ENCODE assay signal across 14 cellular contexts in genomic region chr18:21831413-21831831, GRCh38.
DNase-seq lines count a peak whose midpoint lies in the region; ATAC-seq and TF ChIP-seq lines count a peak whose summit lies in the region.
"Had no signal": no experiment of that assay in that cellular context is flagged by ENCODE, and none has a peak within 500 bp of the region (broad histone marks: within the 10 kb centered on the region; RNA-seq: fewer than 3 reads in every experiment).

No MANE protein-coding gene starts in this region.

- peak overlapping the region in 42 of 59 donors; percentile 1 to 50 (median 25) for H3K4me3 ChIP-seq in dorsolateral prefrontal cortex
- peak overlapping the region; percentile 68 for H3K4me3 ChIP-seq in psoas muscle
- H3K4me3 ChIP-seq: A549 had no signal

- peak overlapping the region in 53 of 59 donors; percentile 8 to 90 (median 71) for H3K27ac ChIP-seq in dorsolateral prefrontal cortex
- peak overlapping the region; percentile 86 for H3K27ac ChIP-seq in psoas muscle
- H3K27ac ChIP-seq: A549 had no signal

- intact Hi-C loops in dorsolateral prefrontal cortex (cut with DNase I) = no loop called here
- intact Hi-C loops in psoas muscle (cut with DNase I) = no loop called here

- no peaks in the 10 kb centered on the region for H3K27me3 ChIP-seq in dorsolateral prefrontal cortex
- no peaks in the 10 kb centered on the region for H3K27me3 ChIP-seq in psoas muscle (ENCODE audit: insufficient read depth in 3 of 3, low read length in 2 of 3)

- peaks cover 2% of the 10 kb centered on the region for H3K36me3 Mint-ChIP-seq in T-helper 2 cell treated with Interferon-gamma antibody and Interleukin-4, amounts not matched to agents 5 μg/mL and 100 μg/mL, for 36 hours (ENCODE audit: low read depth)
- H3K36me3 Mint-ChIP-seq: natural killer cell treated with Interleukin-12 subunit alpha and Interleukin-12 subunit beta and Interleukin-15 and Interleukin-18, amount 100 ng/mL, for 72 hours had no signal

- H3K36me3 ChIP-seq in psoas muscle (ENCODE audit: insufficient read depth in 1 of 2, low read depth in 1 of 2) = peaks cover 0 to 16% of the 10 kb centered on the region in 2 donors

- TF ChIP-seq CTCF in dorsolateral prefrontal cortex (IDR thresholded peaks at IDR 0.05 in 54 of 56, conservative IDR thresholded peaks at IDR 0.05 in 2 of 56; ENCODE audit: low read depth in 1 of 56, partially characterized antibody in 56 of 56) (peak in 1 of 56 donors; percentile 4), psoas muscle (IDR thresholded peaks at IDR 0.05) (no peak)

- H3K4me3 Mint-ChIP-seq in T-helper 2 cell treated with Interferon-gamma antibody and Interleukin-4, amounts not matched to agents 5 μg/mL and 100 μg/mL, for 36 hours = no peak overlapping the region
- H3K4me3 Mint-ChIP-seq: activated naive CD8-positive, alpha-beta T cell treated with anti-CD3 and anti-CD28 coated beads, Interleukin-2, amount 50 U/mL, for 24 hours; natural killer cell treated with Interleukin-12 subunit alpha and Interleukin-12 subunit beta and Interleukin-15 and Interleukin-18, amount 100 ng/mL, for 72 hours had no signal

- H3K9me3 Mint-ChIP-seq in T-helper 2 cell treated with Interferon-gamma antibody and Interleukin-4, amounts not matched to agents 5 μg/mL and 100 μg/mL, for 36 hours = no peaks in the 10 kb centered on the region
- H3K9me3 Mint-ChIP-seq: activated naive CD8-positive, alpha-beta T cell treated with anti-CD3 and anti-CD28 coated beads, Interleukin-2, amount 50 U/mL, for 24 hours; natural killer cell treated with Interleukin-12 subunit alpha and Interleukin-12 subunit beta and Interleukin-15 and Interleukin-18, amount 100 ng/mL, for 72 hours had no signal

- no peaks in the 10 kb centered on the region for H3K27me3 Mint-ChIP-seq in T-helper 2 cell treated with Interferon-gamma antibody and Interleukin-4, amounts not matched to agents 5 μg/mL and 100 μg/mL, for 36 hours (ENCODE audit: low read depth)
- H3K27me3 Mint-ChIP-seq: activated naive CD8-positive, alpha-beta T cell treated with anti-CD3 and anti-CD28 coated beads, Interleukin-2, amount 50 U/mL, for 24 hours; natural killer cell treated with Interleukin-12 subunit alpha and Interleukin-12 subunit beta and Interleukin-15 and Interleukin-18, amount 100 ng/mL, for 72 hours had no signal

- no peaks in the 10 kb centered on the region for H3K4me1 Mint-ChIP-seq in T-helper 2 cell treated with Interferon-gamma antibody and Interleukin-4, amounts not matched to agents 5 μg/mL and 100 μg/mL, for 36 hours (ENCODE audit: low read depth)
- H3K4me1 Mint-ChIP-seq: activated naive CD8-positive, alpha-beta T cell treated with anti-CD3 and anti-CD28 coated beads, Interleukin-2, amount 50 U/mL, for 24 hours had no signal

- H3K9me3 ChIP-seq in psoas muscle = no peaks in the 10 kb centered on the region
- H3K9me3 ChIP-seq: A549 had no signal

- WGBS in psoas muscle, 3 donors = 17 to 25% (median 23%) methylated on average over 5 of the region's 5 CpGs

- H3K27ac Mint-ChIP-seq in T-helper 2 cell treated with Interferon-gamma antibody and Interleukin-4, amounts not matched to agents 5 μg/mL and 100 μg/mL, for 36 hours = no peak overlapping the region
- H3K27ac Mint-ChIP-seq: activated naive CD8-positive, alpha-beta T cell treated with anti-CD3 and anti-CD28 coated beads, Interleukin-2, amount 50 U/mL, for 24 hours; natural killer cell treated with Interleukin-12 subunit alpha and Interleukin-12 subunit beta and Interleukin-15 and Interleukin-18, amount 100 ng/mL, for 72 hours had no signal

- H3K4me1 ChIP-seq in psoas muscle = peaks cover 25% of the 10 kb centered on the region
- H3K4me1 ChIP-seq: A549 had no signal

- DNase-seq in AG08396 (ENCODE audit: low spot score) = peak; percentile 24
- peak in 4 of 10 donors; percentile 10 to 60 (median 36) for DNase-seq in dorsolateral prefrontal cortex
- peak; percentile 21 for DNase-seq in iris pigment epithelial cell (ENCODE audit: low read depth)
- DNase-seq in psoas muscle = no peak
- DNase-seq in T-helper 2 cell treated with Interferon-gamma antibody and Interleukin-4, amounts not matched to agents 5 μg/mL and 100 μg/mL, for 36 hours (ENCODE audit: low spot score) = no peak
- DNase-seq in UCSD-AML1 (lab: John Stamatoyannopoulos, UW; ENCODE audit: unreplicated experiment) = no peak
- DNase-seq: activated CD8-positive, alpha-beta memory T cell treated with anti-CD3 and anti-CD28 coated beads for 24 hours; activated naive CD8-positive, alpha-beta T cell treated with anti-CD3 and anti-CD28 coated beads, Interleukin-2, amount 50 U/mL, for 24 hours; stimulated activated CD4-positive, alpha-beta T cell treated with anti-CD3 and anti-CD28 coated beads, Interleukin-4, amount 100 ng/mL, for 1 hour; T-helper 2 cell had no signal

- ATAC-seq in psoas muscle (peak; percentile 53 to 74 (median 72)), HG03432 (IDR thresholded peaks at IDR 0.05; ENCODE audit: unreplicated experiment) (no peak), GM21529 (IDR thresholded peaks at IDR 0.05; ENCODE audit: unreplicated experiment) (no peak)
- ATAC-seq: A549; activated naive CD8-positive, alpha-beta T cell treated with anti-CD3 and anti-CD28 coated beads, Interleukin-2, amount 50 U/mL, for 24 hours; natural killer cell treated with Interleukin-12 subunit alpha and Interleukin-12 subunit beta and Interleukin-15 and Interleukin-18, amount 100 ng/mL, for 72 hours had no signal

Comparison
In these comparisons a context has a peak if more than half of its experiments do, and no peak if none do; other contexts are left out.
1. DNase-seq: peak in AG08396 (single experiment) and iris pigment epithelial cell (single experiment); none in psoas muscle (0 of 2), T-helper 2 cell treated with Interferon-gamma antibody and Interleukin-4, amounts not matched to agents 5 μg/mL and 100 μg/mL, for 36 hours (single experiment) and UCSD-AML1 (single experiment).
2. ATAC-seq: peak in psoas muscle (4 of 4); none in HG03432 (single experiment) and GM21529 (single experiment).